Comparison of ENCODE assay signal across 9 cellular contexts in genomic region chr20:63381781-63382431, GRCh38. TPM values are rescaled to one million over a fixed set of nuclear protein-coding genes. Genes with fewer than 3 reads are reported as not detected.
DNase-seq lines count a peak whose midpoint lies in the region; ATAC-seq, FAIRE-seq and TF ChIP-seq lines count a peak whose summit lies in the region.
"Had no signal": no experiment of that assay in that cellular context is flagged by ENCODE, and none has a peak within 500 bp of the region (broad histone marks: within the 10 kb centered on the region; RNA-seq: fewer than 3 reads in every experiment).

No MANE protein-coding gene starts in this region.

- TF ChIP-seq POLR2A in GM12878 (IDR thresholded peaks at IDR 0.05; ENCODE audit: low read depth, low read length) (no peak), thyroid gland (IDR thresholded peaks at IDR 0.05) (no peak)

- no peak overlapping the region for H2AFZ ChIP-seq in PC-9
- H2AFZ ChIP-seq in GM12878 (ENCODE audit: control insufficient read depth, low read depth, low read length) = no peak overlapping the region

- no peaks in the 10 kb centered on the region for H3K9me2 ChIP-seq in PC-9 (ENCODE audit: insufficient read depth)

- CTCF ChIA-PET in PC-9 (lab: Charles Lee) (no interaction called here), GM12878 (lab: Yijun Ruan, JAX) (interaction anchor here (0.7 to 2.5 kb wide), 6 partner anchors 11 to 158 kb away, joined by 3 to 16 read pairs (median 6); no protein-coding TSS in a partner anchor)

- H3K4me2 ChIP-seq in PC-9 = no peak overlapping the region
- H3K4me2 ChIP-seq in GM12878 (ENCODE audit: control insufficient read depth, insufficient read depth) = no peak overlapping the region

- RAD21 ChIA-PET in GM12878 (lab: Charles Lee; ENCODE audit: unreplicated experiment) = interaction anchor here (0.7 to 1.2 kb wide), 3 partner anchors 73 to 159 kb away, joined by 3 to 6 read pairs (median 3); no protein-coding TSS in a partner anchor

- FAIRE-seq in GM12878 (lab: Jason Lieb, UNC) = no peak

- H3K27me3 ChIP-seq in PC-9 (ENCODE audit: insufficient read depth, low read depth) = peaks cover 97% of the 10 kb centered on the region
- H3K27me3 ChIP-seq in GM12878 (replicated peaks in 1 of 2; ENCODE audit: control insufficient read depth in 2 of 2, insufficient read depth in 2 of 2, low read length in 1 of 2) = no peaks in the 10 kb centered on the region
- peaks cover 0 to 2% (median 0%) of the 10 kb centered on the region in 4 donors for H3K27me3 ChIP-seq in liver (ENCODE audit: control insufficient read depth in 4 of 4, insufficient read depth in 4 of 4, low read length in 3 of 4)
- H3K27me3 ChIP-seq in thyroid gland = no peaks in the 10 kb centered on the region

- DNase-seq in PC-9 (peak in 1 of 2 experiments; percentile 34), GM12878 (ENCODE audit: low read depth, low spot score) (no peak), thyroid gland (no peak)

- POLR2A ChIA-PET in PC-9 (lab: Charles Lee; ENCODE audit: unreplicated experiment) (interaction anchor here (0.5 kb wide), 1 partner anchor 146 kb away, joined by 4 read pairs; no protein-coding TSS in a partner anchor), GM12878 (lab: Charles Lee) (no interaction called here)

- H3K9me3 ChIP-seq in PC-9 (ENCODE audit: insufficient read depth, low read depth) (peaks cover 11% of the 10 kb centered on the region; the same call in 1 of the 2 replicates), GM12878 (replicated peaks; ENCODE audit: control insufficient read depth, insufficient read depth, low read length) (peaks cover 2% of the 10 kb centered on the region; the same call in 1 of the 3 replicates), liver (ENCODE audit: control insufficient read depth in 4 of 4, low read length in 3 of 4) (peaks cover 3 to 14% (median 5%) of the 10 kb centered on the region in 4 donors), thyroid gland (no peaks in the 10 kb centered on the region)

- 28% methylated on average over 22 of the region's 22 CpGs for WGBS in GM12878 (ENCODE audit: insufficient coverage, insufficient replicate concordance, low lambda C conversion rate, missing lambda C conversion rate)
- 21% methylated on average over 22 of the region's 22 CpGs for WGBS in liver
- WGBS in thyroid gland, 2 donors = 27 to 35% methylated on average over 12 to 16 of the region's 22 CpGs

- H3K27ac ChIP-seq in PC-9 (no peak overlapping the region), GM12878 (ENCODE audit: control insufficient read depth, insufficient read depth) (no peak overlapping the region), liver (ENCODE audit: low read depth in 1 of 2, low read length in 2 of 2) (no peak overlapping the region), thyroid gland (no peak overlapping the region)

- H3K79me2 ChIP-seq in PC-9 (ENCODE audit: low read depth) (no peaks in the 10 kb centered on the region), GM12878 (ENCODE audit: control insufficient read depth, insufficient read depth, low read length) (no peaks in the 10 kb centered on the region)

- BruUV-seq in PC-9 (replicated peaks; lab: Mats Ljungman, UMichigan) (no TSS peak), GM12878 (replicated peaks; lab: Mats Ljungman, UMichigan) (no TSS peak)

- ATAC-seq in GM12878 = peak; percentile 54
- ATAC-seq in HG02623 (IDR thresholded peaks at IDR 0.05; ENCODE audit: unreplicated experiment) = no peak
- ATAC-seq in HG02840 (IDR thresholded peaks at IDR 0.05; ENCODE audit: low FRiP score, unreplicated experiment) = no peak
- no peak for ATAC-seq in GM19395 (IDR thresholded peaks at IDR 0.05; ENCODE audit: unreplicated experiment)

- TF ChIP-seq CTCF in GM12874 (IDR thresholded peaks at IDR 0.05; ENCODE audit: insufficient read depth, low read depth, low read length) = peak; percentile 86
- TF ChIP-seq CTCF in PC-9 (conservative IDR thresholded peaks at IDR 0.05) = peak; percentile 100
- TF ChIP-seq CTCF in GM12878 (IDR thresholded peaks at IDR 0.05 in 2 of 3, conservative IDR thresholded peaks at IDR 0.05 in 1 of 3; ENCODE audit: control insufficient read depth in 2 of 3, extremely low read depth in 1 of 3, insufficient read depth in 1 of 3, low read depth in 3 of 3, low read length in 3 of 3) = peak; percentile 73 to 85 (median 79)
- TF ChIP-seq CTCF in liver (IDR thresholded peaks at IDR 0.05; ENCODE audit: low read depth, low read length, missing input control) = peak; percentile 83
- peak; percentile 86 to 98 (median 96) for TF ChIP-seq CTCF in thyroid gland (IDR thresholded peaks at IDR 0.05)

- H3K9ac ChIP-seq in GM12878 (ENCODE audit: control insufficient read depth, insufficient read depth, low read length) = no peak overlapping the region
- no peak overlapping the region for H3K9ac ChIP-seq in liver (ENCODE audit: low read depth in 1 of 2, low read length in 2 of 2)

- no peaks in the 10 kb centered on the region for H3F3A ChIP-seq in PC-9 (ENCODE audit: insufficient read depth, low read depth)

- H3K4me1 ChIP-seq in PC-9 (replicated peaks; ENCODE audit: insufficient read depth) (no peaks in the 10 kb centered on the region), GM12878 (ENCODE audit: control insufficient read depth, insufficient read depth, low read length) (no peaks in the 10 kb centered on the region), liver (ENCODE audit: control insufficient read depth in 4 of 4, insufficient read depth in 4 of 4, low read length in 3 of 4) (peaks cover 0 to 4% (median 0%) of the 10 kb centered on the region in 4 donors), thyroid gland (no peaks in the 10 kb centered on the region)

- TF ChIP-seq RAD21 in GM12878 (IDR thresholded peaks at IDR 0.05; ENCODE audit: insufficient read depth, low read depth, low read length) (peak; percentile 72), liver (IDR thresholded peaks at IDR 0.05) (peak; percentile 86 to 91)

- in situ Hi-C loops in GM12878 (cut with MboI) = no loop called here

- SMC1A ChIA-PET in GM12878 (lab: Charles Lee; ENCODE audit: uncharacterized antibody, unreplicated experiment) = interaction anchor here (0.9 to 1.3 kb wide), 2 partner anchors 72 to 158 kb away, joined by 4 read pairs; no protein-coding TSS in a partner anchor

- no peaks in the 10 kb centered on the region for H3K36me3 ChIP-seq in PC-9 (ENCODE audit: low read depth)
- no peaks in the 10 kb centered on the region for H3K36me3 ChIP-seq in GM12878 (ENCODE audit: control insufficient read depth in 2 of 2, insufficient read depth in 2 of 2, low read length in 1 of 2)
- no peaks in the 10 kb centered on the region for H3K36me3 ChIP-seq in liver (ENCODE audit: control insufficient read depth in 4 of 4, insufficient read depth in 3 of 4, low read depth in 1 of 4, low read length in 3 of 4)
- H3K36me3 ChIP-seq in thyroid gland = no peaks in the 10 kb centered on the region

- no peak for TF ChIP-seq EP300 in GM12878 (IDR thresholded peaks at IDR 0.05; ENCODE audit: borderline replicate concordance in 1 of 2, control insufficient read depth in 1 of 2, low read depth in 2 of 2, low read length in 2 of 2)

- H3K4me3 ChIP-seq in PC-9 = no peak overlapping the region
- H3K4me3 ChIP-seq in GM12878 = no peak overlapping the region
- H3K4me3 ChIP-seq in liver (ENCODE audit: low read depth in 1 of 3, low read length in 3 of 3) = no peak overlapping the region
- H3K4me3 ChIP-seq in thyroid gland (replicated peaks in 1 of 3) = no peak overlapping the region

- intact Hi-C loops in PC-9 (cut with micrococcal nuclease; ENCODE audit: unreplicated experiment) (loop anchor here (2.0 kb wide), 2 partner anchors 73 to 199 kb away; no protein-coding TSS in a partner anchor), GM12878 (cut with micrococcal nuclease; ENCODE audit: unreplicated experiment) (no loop called here), thyroid gland (cut with DNase I) (loop anchor here (2.0 to 10.0 kb wide), 2 partner anchors 73 to 207 kb away; no protein-coding TSS in a partner anchor)

- peaks cover 5% of the 10 kb centered on the region for H4K20me1 ChIP-seq in PC-9 (ENCODE audit: insufficient read depth)
- no peaks in the 10 kb centered on the region for H4K20me1 ChIP-seq in GM12878 (ENCODE audit: control insufficient read depth, insufficient read depth)

TF ChIP-seq in GM12878, 131 proteins besides CTCF, POLR2A, EP300 and RAD21 (continues in another document):
- no peak for TF ChIP-seq TCF3 (IDR thresholded peaks at IDR 0.05; ENCODE audit: borderline replicate concordance, insufficient read depth, low read depth, low read length)
- TF ChIP-seq YY1 (IDR thresholded peaks at IDR 0.05; ENCODE audit: low read depth, low read length) = peak; percentile 42; the same call in 1 of the 2 replicates

TF ChIP-seq in liver, 16 proteins besides CTCF, POLR2A, EP300 and RAD21:
- TF ChIP-seq TAF1 (conservative IDR thresholded peaks at IDR 0.05) = no peak
- no peak for TF ChIP-seq NR2F2 (IDR thresholded peaks at IDR 0.05)
- no peak for TF ChIP-seq FOXA2 (IDR thresholded peaks at IDR 0.05)
- no peak for TF ChIP-seq FOXA1 (IDR thresholded peaks at IDR 0.05)
- TF ChIP-seq, protein P1, sequence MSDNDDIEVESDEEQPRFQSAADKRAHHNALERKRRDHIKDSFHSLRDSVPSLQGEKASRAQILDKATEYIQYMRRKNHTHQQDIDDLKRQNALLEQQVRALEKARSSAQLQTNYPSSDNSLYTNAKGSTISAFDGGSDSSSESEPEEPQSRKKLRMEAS (IDR thresholded peaks at IDR 0.05) = no peak

RNA-seq across cellular contexts. Expression of gene CHRNA4, which starts 20.8 kb away (rescaled TPM):
- not detected in 2 replicates for total RNA-seq in PC-9 (2021)
- total RNA-seq in GM12878 (2013; cell fraction: nucleolus; rRNA removed) = not detected in 2 replicates
- 0.06 TPM in 1 of 2 replicates, not detected in the other for total RNA-seq in GM12878 (2014; rRNA removed)
- total RNA-seq in GM12878 (2014; rRNA removed; fragmentation: Illumina TruSeq; extraction: Trizol) = not detected in 2 replicates
- total RNA-seq in GM12878 (2021) = 0.21 and 0.41 TPM in 2 replicates
- not detected for polyA plus RNA-seq in GM12878 (2011; ENCODE audit: low read depth)
- polyA plus RNA-seq in GM12878 (2011; rRNA removed) = not detected in 2 replicates
- polyA plus RNA-seq in GM12878 (2011; cell fraction: cytosol; rRNA removed) = not detected in 2 replicates
- not detected in 2 replicates for polyA plus RNA-seq in GM12878 (2011; cell fraction: nucleus; rRNA removed)
- 0.16 and 0.38 TPM in 2 replicates for polyA plus RNA-seq in GM12878 (2012)
- polyA plus RNA-seq in GM12878 (2014; fragmentation: Illumina TruSeq; extraction: Trizol) = 0.04 TPM in 1 of 2 replicates, not detected in the other
- polyA plus RNA-seq in GM12878 (2014; fragmentation: Nextera tagmentation; extraction: Ambion mirVana) = not detected
- 0.04 and 0.06 TPM in 2 replicates for polyA plus RNA-seq in GM12878 (2014; rRNA removed)
- under 1 TPM in 1 of 2 experiments, not detected in 1; 0.13 TPM for polyA plus RNA-seq in GM12878 (2016; fragmentation: Nextera tagmentation; extraction: Ambion mirVana)
- polyA minus RNA-seq in GM12878 (2011; rRNA and poly(A)+ RNA removed) = 2.6 TPM in 1 of 2 replicates, not detected in the other
- polyA minus RNA-seq in GM12878 (2011; cell fraction: cytosol; rRNA and poly(A)+ RNA removed) = not detected in 2 replicates
- polyA minus RNA-seq in GM12878 (2011; cell fraction: nucleus; rRNA and poly(A)+ RNA removed) = not detected in 2 replicates
- 10 to 100 TPM in 1 of 2 donors, not detected in 1; 23.3 TPM for total RNA-seq in liver
- polyA plus RNA-seq in liver = 1 to 10 TPM; 3.2 to 6.4 TPM
- total RNA-seq in thyroid gland = 1 to 10 TPM in 3 of 4 donors, under 1 TPM in 1; 0.54 to 6.3 (median 1.9) TPM
- total RNA-seq: mononuclear cell had no signal
